In the genomic region with DNA sequence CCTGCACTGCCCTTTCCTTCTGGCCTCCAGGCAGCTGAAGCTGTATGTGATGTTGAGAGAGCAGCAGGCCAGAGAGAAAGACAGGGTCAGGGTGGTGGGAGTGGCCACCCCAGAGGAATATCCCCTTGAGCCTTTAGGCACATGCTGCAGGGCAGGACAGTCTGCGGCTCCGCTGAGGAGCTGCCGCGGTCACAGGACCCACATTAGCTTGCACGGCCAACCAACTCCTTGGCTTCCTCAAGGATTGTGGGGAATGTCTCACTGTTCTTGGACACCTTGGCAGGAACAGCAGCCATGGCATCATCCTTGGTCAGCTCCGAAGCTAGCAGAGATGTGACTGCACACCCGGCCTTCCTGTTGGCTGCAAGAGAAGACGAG, we compare ENCODE assay signal across 12 cellular contexts. TPM values are rescaled to one million over a fixed set of nuclear protein-coding genes. Genes with fewer than 3 reads are reported as not detected.
DNase-seq lines count a peak whose midpoint lies in the region; ATAC-seq and TF ChIP-seq lines count a peak whose summit lies in the region.
"Had no signal": no experiment of that assay in that cellular context is flagged by ENCODE, and none has a peak within 500 bp of the region (broad histone marks: within the 10 kb centered on the region; RNA-seq: fewer than 3 reads in every experiment).

No MANE protein-coding gene starts in this region.

- H3K9me3 ChIP-seq in esophagus squamous epithelium: no peaks in the 10 kb centered on the region
- peaks cover 0 to 19% of the 10 kb centered on the region in 2 donors for H3K9me3 ChIP-seq in neuronal stem cell (replicated peaks in 1 of 2; ENCODE audit: control insufficient read depth in 2 of 2, insufficient read depth in 1 of 2, low read depth in 1 of 2, low read length in 2 of 2)
- no peaks in the 10 kb centered on the region for H3K9me3 ChIP-seq in aorta (ENCODE audit: control insufficient read depth, low read length)
- no peaks in the 10 kb centered on the region for H3K9me3 ChIP-seq in mucosa of descending colon
- H3K9me3 ChIP-seq: HAP-1, Peyer's patch had no signal

- H3K14ac ChIP-seq in neuronal stem cell (ENCODE audit: low read length): no peak overlapping the region

- H4K91ac ChIP-seq in neuronal stem cell (ENCODE audit: low read depth, low read length, poor library complexity): no peak overlapping the region

- H2AK5ac ChIP-seq in neuronal stem cell (ENCODE audit: low read depth, low read length): peak overlapping the region; percentile 81

- H2AFZ ChIP-seq in neuronal stem cell (ENCODE audit: low read length): no peak overlapping the region

- H3K4ac ChIP-seq in neuronal stem cell (ENCODE audit: low read length): no peak overlapping the region

- H3K4me2 ChIP-seq in neuronal stem cell (ENCODE audit: insufficient read depth, low read length, poor library complexity, severe bottlenecking): no peak overlapping the region

- no peak for TF ChIP-seq POLR2A in esophagus squamous epithelium (IDR thresholded peaks at IDR 0.05)

- H3K4me3 ChIP-seq in esophagus squamous epithelium: no peak overlapping the region
- H3K4me3 ChIP-seq in neuronal stem cell (ENCODE audit: low read length in 2 of 2): no peak overlapping the region
- no peak overlapping the region for H3K4me3 ChIP-seq in aorta (ENCODE audit: low read length in 2 of 2)
- H3K4me3 ChIP-seq in mucosa of descending colon: no peak overlapping the region
- H3K4me3 ChIP-seq: HAP-1, Peyer's patch had no signal

- no peak overlapping the region for H4K8ac ChIP-seq in neuronal stem cell (ENCODE audit: low read depth, low read length)

- peak overlapping the region; percentile 82 for H3K18ac ChIP-seq in neuronal stem cell (ENCODE audit: low read length)

- no peaks in the 10 kb centered on the region for H3K79me1 ChIP-seq in neuronal stem cell (ENCODE audit: low read depth, low read length)

- H3K36me3 ChIP-seq in esophagus squamous epithelium (peaks cover 0 to 46% (median 8%) of the 10 kb centered on the region in 3 donors), neuronal stem cell (replicated peaks in 1 of 2; ENCODE audit: control insufficient read depth in 2 of 2, insufficient read depth in 2 of 2, low read length in 2 of 2) (peaks cover 16 to 69% of the 10 kb centered on the region in 2 donors), aorta (ENCODE audit: control insufficient read depth in 1 of 2, insufficient read depth in 2 of 2, low read length in 1 of 2) (peaks cover 0 to 1% of the 10 kb centered on the region in 2 donors), mucosa of descending colon (ENCODE audit: low read depth) (no peaks in the 10 kb centered on the region)

- peak overlapping the region; percentile 12 for H2BK12ac ChIP-seq in neuronal stem cell (ENCODE audit: low read length)

- peak; percentile 51 for DNase-seq in Right ventricle myocardium superior
- no peak for DNase-seq in cardiac septum (ENCODE audit: low spot score)
- DNase-seq in esophagus squamous epithelium (lab: John Stamatoyannopoulos, UW): no peak
- no peak for DNase-seq in neuronal stem cell (ENCODE audit: low spot score)
- peak; percentile 79 for DNase-seq in aorta
- no peak for DNase-seq in mucosa of descending colon
- DNase-seq in NCI-H2227 treated with DMSO at 0.1 percent for 48 hours (lab: John Stamatoyannopoulos, UW): no peak
- DNase-seq: NCI-H226, Peyer's patch had no signal

- H3K4me1 ChIP-seq in esophagus squamous epithelium (peaks cover 37 to 99% (median 79%) of the 10 kb centered on the region in 3 donors), neuronal stem cell (ENCODE audit: control insufficient read depth in 2 of 2, insufficient read depth in 1 of 2, low read depth in 1 of 2, low read length in 2 of 2) (peaks cover 31 to 33% of the 10 kb centered on the region in 2 donors), aorta (ENCODE audit: control insufficient read depth in 1 of 2, insufficient read depth in 2 of 2, low read length in 2 of 2) (peaks cover 2 to 14% of the 10 kb centered on the region in 2 donors), mucosa of descending colon (ENCODE audit: low read depth) (peaks cover 30% of the 10 kb centered on the region)

- peak overlapping the region; percentile 3 for H3K23ac ChIP-seq in neuronal stem cell (ENCODE audit: low read depth, low read length, poor library complexity)

- WGBS in esophagus squamous epithelium, 2 donors: 95% methylated on average over 4 of the region's 8 CpGs; no CpG with 5 or more reads in 1 of the 2 donors
- no CpG with 5 or more reads among the region's 8 CpGs for WGBS in neuronal stem cell (ENCODE audit: extremely low coverage in 2 of 2, insufficient read length in 2 of 2, insufficient replicate concordance in 1 of 2), 2 donors
- 34 to 49% methylated on average over 8 of the region's 8 CpGs for WGBS in aorta, 2 donors

- intact Hi-C loops in Right ventricle myocardium superior (cut with DNase I): no loop called here
- intact Hi-C loops in cardiac septum (cut with DNase I): no loop called here
- intact Hi-C loops in esophagus squamous epithelium (cut with DNase I): no loop called here
- intact Hi-C loops in aorta (cut with DNase I): no loop called here
- intact Hi-C loops in mucosa of descending colon (cut with DNase I, micrococcal nuclease): no loop called here

- TF ChIP-seq CTCF in esophagus squamous epithelium (IDR thresholded peaks at IDR 0.05): no peak
- TF ChIP-seq CTCF in mucosa of descending colon (IDR thresholded peaks at IDR 0.05): no peak

- peak overlapping the region in 3 of 4 donors; percentile 59 to 95 (median 94) for H3K27ac ChIP-seq in esophagus squamous epithelium
- H3K27ac ChIP-seq in neuronal stem cell (replicated peaks; ENCODE audit: low read length): peak overlapping the region; percentile 35
- peak overlapping the region in 1 of 2 donors; percentile 79 for H3K27ac ChIP-seq in aorta (ENCODE audit: low read depth in 1 of 2, low read length in 2 of 2)
- H3K27ac ChIP-seq: Peyer's patch had no signal

- no peak overlapping the region for H2BK120ac ChIP-seq in neuronal stem cell (ENCODE audit: low read depth, low read length)

- no peak overlapping the region for H2BK5ac ChIP-seq in neuronal stem cell (ENCODE audit: low read length)

- H3K9ac ChIP-seq in neuronal stem cell (ENCODE audit: low read depth, low read length, poor library complexity): no peak overlapping the region

- no peak overlapping the region for H2BK15ac ChIP-seq in neuronal stem cell (ENCODE audit: low read length)

- ATAC-seq in Right ventricle myocardium superior (ENCODE audit: poor library complexity): no peak
- ATAC-seq in aorta (ENCODE audit: low FRiP score): no peak
- no peak for ATAC-seq in mucosa of descending colon
- ATAC-seq in GM19395 (IDR thresholded peaks at IDR 0.05; ENCODE audit: unreplicated experiment): no peak
- ATAC-seq: left lobe of liver had no signal

- H3K27me3 ChIP-seq in esophagus squamous epithelium: no peaks in the 10 kb centered on the region
- no peaks in the 10 kb centered on the region for H3K27me3 ChIP-seq in neuronal stem cell (ENCODE audit: control insufficient read depth in 3 of 3, insufficient read depth in 3 of 3, low read depth in 1 of 3, low read length in 3 of 3)
- H3K27me3 ChIP-seq in aorta (ENCODE audit: control insufficient read depth in 1 of 2, insufficient read depth in 2 of 2, low read length in 1 of 2): no peaks in the 10 kb centered on the region
- H3K27me3 ChIP-seq: Peyer's patch had no signal

RNA-seq across cellular contexts. Expression of gene PCDHGC5, which starts 27.8 kb away (rescaled TPM):
- 3.0 TPM for total RNA-seq in Right ventricle myocardium superior
- 6.1 TPM for total RNA-seq in cardiac septum
- total RNA-seq in esophagus squamous epithelium: 1 to 10 TPM in 3 of 4 donors, under 1 TPM in 1; 0.26 to 1.7 (median 1.5) TPM
- 1.1 TPM for polyA plus RNA-seq in neuronal stem cell (2013, experiment 1 of 2)
- polyA plus RNA-seq in neuronal stem cell (2013, experiment 2 of 2): 1.1 TPM
- 1 to 10 TPM; 2.8 to 6.3 TPM for total RNA-seq in aorta
- under 1 TPM; 0.25 to 0.84 TPM for polyA plus RNA-seq in aorta
- 1 to 10 TPM in 1 of 3 donors, under 1 TPM in 2; 0.61 to 2.6 (median 0.89) TPM for total RNA-seq in mucosa of descending colon

RNA-seq across cellular contexts. Expression of gene PCDHGC4, which starts 31.8 kb away (rescaled TPM):
- 3.0 TPM for total RNA-seq in Right ventricle myocardium superior
- 5.8 TPM for total RNA-seq in cardiac septum
- total RNA-seq in esophagus squamous epithelium: 1 to 10 TPM in 3 of 4 donors, under 1 TPM in 1; 0.21 to 3.3 (median 2.1) TPM
- polyA plus RNA-seq in neuronal stem cell (2013, experiment 1 of 2): 12.3 TPM
- polyA plus RNA-seq in neuronal stem cell (2013, experiment 2 of 2): 11.6 TPM
- total RNA-seq in aorta: 1 to 10 TPM; 2.8 to 6.1 TPM
- polyA plus RNA-seq in aorta: under 1 TPM; 0.05 to 0.38 TPM
- total RNA-seq in mucosa of descending colon: 1 to 10 TPM in 2 of 3 donors, under 1 TPM in 1; 0.75 to 2.6 (median 1.6) TPM

RNA-seq across cellular contexts. Expression of gene PCDHGC3, which starts 40.9 kb away (rescaled TPM):
- total RNA-seq in Right ventricle myocardium superior (17.1 TPM), cardiac septum (16.9 TPM), esophagus squamous epithelium (10 to 100 TPM; 36.6 to 52.5 (median 38.6) TPM), aorta (100 to 1,000 TPM in 1 of 2 donors, 10 to 100 TPM in 1; 67.3 to 116 TPM), mucosa of descending colon (10 to 100 TPM; 12.1 to 50.5 (median 24.5) TPM)
- polyA plus RNA-seq in neuronal stem cell (2013, experiment 1 of 2): 113 TPM
- polyA plus RNA-seq in neuronal stem cell (2013, experiment 2 of 2): 116 TPM
- 10 to 100 TPM; 23.9 to 99.0 TPM for polyA plus RNA-seq in aorta

Comparison
In these comparisons a context has a peak if more than half of its experiments do, and no peak if none do; other contexts are left out.
1. DNase-seq: peak in Right ventricle myocardium superior (single experiment) and aorta (2 of 2); none in cardiac septum (single experiment), esophagus squamous epithelium (single experiment), neuronal stem cell (single experiment), mucosa of descending colon (0 of 3) and NCI-H2227 treated with DMSO at 0.1 percent for 48 hours (single experiment).